Comparison of ENCODE assay signal across 8 cellular contexts in genomic region chr5:60196382-60197113, GRCh38.
DNase-seq lines count a peak whose midpoint lies in the region; ATAC-seq, FAIRE-seq and TF ChIP-seq lines count a peak whose summit lies in the region.

No MANE protein-coding gene starts in this region.

- no peak for TF ChIP-seq RAD21 in HCT116 (IDR thresholded peaks at IDR 0.05; ENCODE audit: low read depth)

- H3K4me2 ChIP-seq in HCT116 (ENCODE audit: low read length), result no peak overlapping the region

- H3K9me3 ChIP-seq in HCT116 (ENCODE audit: control insufficient read depth in 1 of 2, insufficient read depth in 1 of 2, low read depth in 1 of 2, low read length in 2 of 2), result no peaks in the 10 kb centered on the region

- H3K27me3 ChIP-seq in HCT116 (ENCODE audit: insufficient read depth, low read length) (no peaks in the 10 kb centered on the region), foreskin keratinocyte (no peaks in the 10 kb centered on the region)

- intact Hi-C loops in HCT116 (cut with micrococcal nuclease), result no loop called here

- POLR2A ChIA-PET in HCT116 (lab: Charles Lee), result no interaction called here

- TF ChIP-seq POLR2A in HCT116 (IDR thresholded peaks at IDR 0.05; ENCODE audit: borderline replicate concordance, extremely low read depth, insufficient read depth, insufficient read length) (no peak), GM12891 (IDR thresholded peaks at IDR 0.05; ENCODE audit: low read depth, low read length) (no peak)

- RAD21 ChIA-PET in HCT116 (lab: Charles Lee; ENCODE audit: low non-redundant PET in 1 of 2, low total read pairs in 2 of 2, uncharacterized antibody in 2 of 2, unreplicated experiment in 2 of 2), result no interaction called here

- H2AFZ ChIP-seq in HCT116 (ENCODE audit: low read depth, low read length, poor library complexity, severe bottlenecking), result no peak overlapping the region

- no peak for FAIRE-seq in GM12891 (lab: Jason Lieb, UNC)

- H3K4me3 ChIP-seq in HCT116 (replicated peaks in 1 of 2; ENCODE audit: low read depth in 1 of 2, low read length in 2 of 2), result no peak overlapping the region

- ATAC-seq in HCT116 (no peak), SK-N-SH treated with all-trans-retinoic acid at 6 μM for 48 hours (peak; percentile 97), foreskin keratinocyte (peak; percentile 100), HG02759 (IDR thresholded peaks at IDR 0.05; ENCODE audit: unreplicated experiment) (no peak)

- H4K20me1 ChIP-seq in HCT116 (ENCODE audit: insufficient read depth), result no peaks in the 10 kb centered on the region; the same call in 1 of the 2 replicates

- H3K4me1 ChIP-seq in HCT116 (ENCODE audit: control insufficient read depth in 1 of 2, insufficient read depth in 2 of 2, low read length in 2 of 2), result no peaks in the 10 kb centered on the region; a peak in 1 of 4 replicates
- H3K4me1 ChIP-seq in foreskin keratinocyte, result peaks cover 12% of the 10 kb centered on the region

- H3K9ac ChIP-seq in HCT116 (ENCODE audit: low read length), result no peak overlapping the region

- no TSS peak for BruUV-seq in HCT116 (replicated peaks; lab: Mats Ljungman, UMichigan)

- no peaks in the 10 kb centered on the region for H3K9me2 ChIP-seq in HCT116 (ENCODE audit: insufficient read depth)

- no peak overlapping the region for H3K27ac ChIP-seq in HCT116 (ENCODE audit: low read depth, low read length)
- peak overlapping the region; percentile 79 for H3K27ac ChIP-seq in foreskin keratinocyte

- DNase-seq in HCT116 (ENCODE audit: low read depth, low spot score) (peak; percentile 12), foreskin keratinocyte (peak; percentile 91 to 93), superior temporal gyrus (ENCODE audit: extremely low spot score) (peak; percentile 62), GM12891 (ENCODE audit: insufficient read length, low spot score) (no peak), D341Med (ENCODE audit: low spot score) (no peak), NCI-H1105 treated with DMSO at 0.1 percent for 48 hours (lab: John Stamatoyannopoulos, UW) (no peak)

- TF ChIP-seq CTCF in HCT116 (IDR thresholded peaks at IDR 0.05 in 2 of 3, conservative IDR thresholded peaks at IDR 0.05 in 1 of 3; ENCODE audit: borderline replicate concordance in 1 of 3, insufficient read depth in 1 of 3, low read depth in 2 of 3, low read length in 2 of 3) (no peak), foreskin keratinocyte (conservative IDR thresholded peaks at IDR 0.05) (no peak)

- no peaks in the 10 kb centered on the region for H3K79me2 ChIP-seq in HCT116 (ENCODE audit: insufficient read depth, low read length)

- H3K36me3 ChIP-seq in HCT116 (ENCODE audit: control insufficient read depth in 1 of 2, insufficient read depth in 2 of 2, low read length in 2 of 2), result no peaks in the 10 kb centered on the region

- CTCF ChIA-PET in HCT116 (lab: Charles Lee), result no interaction called here

TF ChIP-seq in HCT116, 20 proteins besides CTCF, POLR2A, EP300 and RAD21 (continues in another document):
- no peak for TF ChIP-seq EZH2 (IDR thresholded peaks at IDR 0.05)
- no peak for TF ChIP-seq REST (IDR thresholded peaks at IDR 0.05; ENCODE audit: low read depth)
- no peak for TF ChIP-seq CBX3 (IDR thresholded peaks at IDR 0.05; ENCODE audit: low read depth)
- TF ChIP-seq ZNF274 (IDR thresholded peaks at IDR 0.05; ENCODE audit: low read depth, low read length), result no peak
- no peak for TF ChIP-seq FOSL1 (IDR thresholded peaks at IDR 0.05; ENCODE audit: low read depth)

TF ChIP-seq in SK-N-SH treated with all-trans-retinoic acid at 6 μM for 48 hours, 23 proteins besides CTCF, POLR2A, EP300 and RAD21:
- no peak for TF ChIP-seq GLIS3 (CRISPR knock-in tag; IDR thresholded peaks at IDR 0.05)
TF ChIP-seq in SK-N-SH treated with all-trans-retinoic acid at 6 μM for 48 hours: peak in this region for 0.

TF ChIP-seq in GM12891, 5 proteins besides CTCF, POLR2A, EP300 and RAD21:
- no peak for TF ChIP-seq POU2F2 (IDR thresholded peaks at IDR 0.05; ENCODE audit: low read depth, low read length)
- TF ChIP-seq SPI1 (IDR thresholded peaks at IDR 0.05; ENCODE audit: low read depth, low read length), result no peak
- TF ChIP-seq POLR2AphosphoS5 (IDR thresholded peaks at IDR 0.05; ENCODE audit: low read depth, low read length), result no peak
- TF ChIP-seq TAF1 (IDR thresholded peaks at IDR 0.05; ENCODE audit: low read depth, low read length), result no peak
- no peak for TF ChIP-seq PAX5 (IDR thresholded peaks at IDR 0.05; ENCODE audit: insufficient read depth, low read length, severe bottlenecking)

Comparison
In these comparisons a context has a peak if more than half of its experiments do, and no peak if none do; other contexts are left out.
1. ATAC-seq: peak in SK-N-SH treated with all-trans-retinoic acid at 6 μM for 48 hours (single experiment) and foreskin keratinocyte (single experiment); none in HCT116 (single experiment) and HG02759 (single experiment).
2. DNase-seq: peak in HCT116 (single experiment), foreskin keratinocyte (2 of 2) and superior temporal gyrus (single experiment); none in GM12891 (single experiment), D341Med (single experiment) and NCI-H1105 treated with DMSO at 0.1 percent for 48 hours (single experiment).